ENCODE assay signal across 24 cellular contexts in genomic region chr11:81165164-81165563, GRCh38.
DNase-seq lines count a peak whose midpoint lies in the region; ATAC-seq, FAIRE-seq and TF ChIP-seq lines count a peak whose summit lies in the region.
"Had no signal": no experiment of that assay in that cellular context is flagged by ENCODE, and none has a peak within 500 bp of the region (broad histone marks: within the 10 kb centered on the region; RNA-seq: fewer than 3 reads in every experiment).

No MANE protein-coding gene starts in this region.

- DNase-seq in SK-N-SH, result no peak
- DNase-seq in Panc1 (ENCODE audit: low read depth, low spot score), result no peak
- DNase-seq in hepatocyte (ENCODE audit: low spot score), result no peak
- peak; percentile 6 for DNase-seq in small intestine
- no peak for DNase-seq in left cardiac atrium
- no peak for DNase-seq in SHP77 (lab: John Stamatoyannopoulos, UW)
- DNase-seq: activated CD4-positive, alpha-beta T cell treated with anti-CD3 and anti-CD28 coated beads, Interleukin-2, amount 50 U/mL, for 48 hours; activated gamma-delta T cell treated with Interleukin-2 at 50 U/mL for 16 hours; foreskin melanocyte; hypothalamus; kidney; naive thymus-derived CD8-positive, alpha-beta T cell; NCI-H2029 treated with DMSO at 0.1 percent for 48 hours; stimulated activated CD4-positive, alpha-beta T cell treated with anti-CD3 and anti-CD28 coated beads, Interleukin-1b, Interleukin-23, amount 100 ng/mL, for 48 hours; T-helper 17 cell had no signal

- H4K20me1 ChIP-seq in SK-N-SH (ENCODE audit: insufficient read depth), result no peaks in the 10 kb centered on the region
- no peaks in the 10 kb centered on the region for H4K20me1 ChIP-seq in hepatocyte (ENCODE audit: insufficient read depth, poor library complexity, severe bottlenecking)
- H4K20me1 ChIP-seq: BLaER1 treated with 17β-estradiol and CSF1 and Interleukin-3, amounts not matched to agents 10 nM and 100 nM had no signal

- H3K36me3 ChIP-seq in SK-N-SH (replicated peaks in 1 of 2; ENCODE audit: control insufficient read depth in 1 of 2, insufficient read depth in 2 of 2, low read length in 1 of 2) (no peaks in the 10 kb centered on the region), Panc1 (ENCODE audit: control insufficient read depth, insufficient read depth, low read length) (no peaks in the 10 kb centered on the region), hepatocyte (replicated peaks; ENCODE audit: insufficient read depth, low read depth) (no peaks in the 10 kb centered on the region), small intestine (ENCODE audit: control insufficient read depth in 2 of 2, insufficient read depth in 2 of 2, low read length in 2 of 2) (no peaks in the 10 kb centered on the region)
- H3K36me3 ChIP-seq: BLaER1 treated with 17β-estradiol and CSF1 and Interleukin-3, amounts not matched to agents 10 nM and 100 nM; breast epithelium; SJSA1 had no signal

- intact Hi-C loops in Panc1 (cut with micrococcal nuclease; ENCODE audit: unreplicated experiment) (no loop called here), left cardiac atrium (cut with DNase I) (no loop called here)

- H3K4me2 ChIP-seq in SK-N-SH (no peak overlapping the region), hepatocyte (no peak overlapping the region)
- H3K4me2 ChIP-seq: BLaER1 treated with 17β-estradiol and CSF1 and Interleukin-3, amounts not matched to agents 10 nM and 100 nM had no signal

- H2AFZ ChIP-seq in SK-N-SH (ENCODE audit: low read depth) (no peak overlapping the region), hepatocyte (no peak overlapping the region)
- H2AFZ ChIP-seq: parathyroid adenoma had no signal

- no peak for TF ChIP-seq EP300 in SK-N-SH (IDR thresholded peaks at IDR 0.05; ENCODE audit: borderline replicate concordance in 1 of 2, low read depth in 1 of 2, low read length in 1 of 2)

- TF ChIP-seq RAD21 in SK-N-SH (IDR thresholded peaks at IDR 0.05; ENCODE audit: low read length), result peak; percentile 13; the same call in 1 of the 2 replicates

- H3K9me2 ChIP-seq in SK-N-SH (no peaks in the 10 kb centered on the region), hepatocyte (replicated peaks; ENCODE audit: insufficient read depth) (no peaks in the 10 kb centered on the region)

- H3K4me3 ChIP-seq in SK-N-SH (ENCODE audit: low read depth in 2 of 2, low read length in 1 of 2), result no peak overlapping the region
- H3K4me3 ChIP-seq in Panc1 (ENCODE audit: low read depth in 2 of 2, low read length in 2 of 2), result no peak overlapping the region
- H3K4me3 ChIP-seq in hepatocyte, result no peak overlapping the region
- H3K4me3 ChIP-seq in small intestine (ENCODE audit: low read depth in 1 of 2, low read length in 2 of 2), result no peak overlapping the region
- H3K4me3 ChIP-seq: BLaER1 treated with 17β-estradiol and CSF1 and Interleukin-3, amounts not matched to agents 10 nM and 100 nM; breast epithelium; SJSA1 had no signal

- H3K4me1 ChIP-seq in SK-N-SH (ENCODE audit: control insufficient read depth in 1 of 2, insufficient read depth in 2 of 2, low read depth in 1 of 2, low read length in 1 of 2) (no peaks in the 10 kb centered on the region), Panc1 (ENCODE audit: control insufficient read depth, insufficient read depth, low read length) (no peaks in the 10 kb centered on the region), hepatocyte (ENCODE audit: insufficient read depth) (no peaks in the 10 kb centered on the region), small intestine (ENCODE audit: control insufficient read depth in 2 of 2, insufficient read depth in 1 of 2, low read depth in 1 of 2, low read length in 1 of 2) (no peaks in the 10 kb centered on the region)
- H3K4me1 ChIP-seq: BLaER1 treated with 17β-estradiol and CSF1 and Interleukin-3, amounts not matched to agents 10 nM and 100 nM; breast epithelium; parathyroid adenoma; SJSA1 had no signal

- no peaks in the 10 kb centered on the region for H3F3A ChIP-seq in SK-N-SH (replicated peaks; ENCODE audit: insufficient read depth)

- POLR2A ChIA-PET in SK-N-SH (lab: Yijun Ruan, JAX), result no interaction called here
- POLR2A ChIA-PET in Panc1 (lab: Charles Lee), result interaction anchor here (0.6 kb wide), 1 partner anchor 1346 kb away, joined by 3 read pairs; no protein-coding TSS in a partner anchor

- in situ Hi-C loops in Panc1 (cut with HindIII; ENCODE audit: low pct_unique_long_range_greater_than_20kb, low sequenced_read_pairs), result no loop called here

- H3K9me3 ChIP-seq in SK-N-SH (no peaks in the 10 kb centered on the region), Panc1 (ENCODE audit: control insufficient read depth, insufficient read depth, low read depth, low read length) (no peaks in the 10 kb centered on the region), hepatocyte (ENCODE audit: low read depth) (no peaks in the 10 kb centered on the region), small intestine (ENCODE audit: control insufficient read depth, low read depth) (no peaks in the 10 kb centered on the region)
- H3K9me3 ChIP-seq: BLaER1 treated with 17β-estradiol and CSF1 and Interleukin-3, amounts not matched to agents 10 nM and 100 nM; breast epithelium; SJSA1 had no signal

- no TSS peak for BruUV-seq in Panc1 (replicated peaks; lab: Mats Ljungman, UMichigan)

- no peaks in the 10 kb centered on the region for H3K79me2 ChIP-seq in SK-N-SH (ENCODE audit: insufficient read depth)
- no peaks in the 10 kb centered on the region for H3K79me2 ChIP-seq in hepatocyte
- H3K79me2 ChIP-seq: parathyroid adenoma had no signal

- CTCF ChIA-PET in SK-N-SH (lab: Yijun Ruan, JAX) (interaction anchor here (0.6 kb wide), 2 partner anchors 26 to 203 kb away, joined by 3 read pairs; no protein-coding TSS in a partner anchor), Panc1 (lab: Charles Lee) (no interaction called here)

- H3K9ac ChIP-seq in SK-N-SH, result no peak overlapping the region
- H3K9ac ChIP-seq: BLaER1 treated with 17β-estradiol and CSF1 and Interleukin-3, amounts not matched to agents 10 nM and 100 nM; parathyroid adenoma had no signal

- FAIRE-seq in small intestine (lab: Jason Lieb, UNC), result no peak
- FAIRE-seq: endothelial cell of umbilical vein, GM18507, kidney had no signal

- H3K27ac ChIP-seq in SK-N-SH (ENCODE audit: low read depth in 2 of 2, low read length in 1 of 2) (no peak overlapping the region), Panc1 (ENCODE audit: low read length) (no peak overlapping the region), hepatocyte (no peak overlapping the region), small intestine (ENCODE audit: low read depth in 1 of 2, low read length in 1 of 2) (no peak overlapping the region)
- H3K27ac ChIP-seq: BLaER1 treated with 17β-estradiol and CSF1 and Interleukin-3, amounts not matched to agents 10 nM and 100 nM; breast epithelium; parathyroid adenoma; SJSA1 had no signal

- H3K27me3 ChIP-seq in SK-N-SH (ENCODE audit: insufficient read depth) (no peaks in the 10 kb centered on the region), Panc1 (ENCODE audit: control insufficient read depth, insufficient read depth, low read length) (no peaks in the 10 kb centered on the region), hepatocyte (no peaks in the 10 kb centered on the region), small intestine (ENCODE audit: control insufficient read depth in 2 of 2, insufficient read depth in 2 of 2, low read length in 2 of 2) (no peaks in the 10 kb centered on the region)
- H3K27me3 ChIP-seq: BLaER1 treated with 17β-estradiol and CSF1 and Interleukin-3, amounts not matched to agents 10 nM and 100 nM; breast epithelium; SJSA1 had no signal

- TF ChIP-seq CTCF in SK-N-SH (IDR thresholded peaks at IDR 0.05) (no peak), Panc1 (IDR thresholded peaks at IDR 0.05) (peak; percentile 40; the same call in 1 of the 2 replicates), hepatocyte (IDR thresholded peaks at IDR 0.05; ENCODE audit: poor library complexity) (peak; percentile 38)

- no peak for ATAC-seq in SK-N-SH treated with all-trans-retinoic acid at 6 μM for 48 hours
- no peak for ATAC-seq in Panc1
- ATAC-seq in left cardiac atrium, result no peak
- no peak for ATAC-seq in GM19035 (IDR thresholded peaks at IDR 0.05; ENCODE audit: unreplicated experiment)
- ATAC-seq: naive thymus-derived CD8-positive, alpha-beta T cell; stimulated activated memory B cell treated with anti-CD40 and anti-IgM and Interleukin-4, amounts not matched to agents 10 μg/mL and 1 μg/mL and 100 μg/mL, for 72 hours; T-helper 17 cell had no signal

- WGBS in SK-N-SH (ENCODE audit: low lambda C conversion rate), result 9% methylated on average over 1 of the region's 1 CpG
- WGBS in hepatocyte (ENCODE audit: low lambda C conversion rate, missing lambda C conversion rate), result 55% methylated on average over 1 of the region's 1 CpG
- 63 to 65% (median 64%) methylated on average over 1 of the region's 1 CpG for WGBS in small intestine, 3 donors

TF ChIP-seq in SK-N-SH, 30 proteins besides CTCF, POLR2A, EP300 and RAD21 (continues in another document):
- TF ChIP-seq GABPA (IDR thresholded peaks at IDR 0.05; ENCODE audit: low read depth) (no peak), PBX3 (IDR thresholded peaks at IDR 0.05) (no peak), TEAD4 (IDR thresholded peaks at IDR 0.05; ENCODE audit: borderline replicate concordance, insufficient read depth) (no peak), FOSL2 (IDR thresholded peaks at IDR 0.05; ENCODE audit: borderline replicate concordance, low read depth) (no peak)

TF ChIP-seq in SK-N-SH treated with all-trans-retinoic acid at 6 μM for 48 hours, 23 proteins besides CTCF, POLR2A, EP300 and RAD21 (continues in another document):
- TF ChIP-seq GLIS3 (CRISPR knock-in tag; IDR thresholded peaks at IDR 0.05), result no peak
- TF ChIP-seq ZNF565 (CRISPR knock-in tag; conservative IDR thresholded peaks at IDR 0.05; ENCODE audit: low read depth), result no peak
- no peak for TF ChIP-seq RARB (CRISPR knock-in tag; IDR thresholded peaks at IDR 0.05)
- no peak for TF ChIP-seq ZFP30 (CRISPR knock-in tag; IDR thresholded peaks at IDR 0.05)
- TF ChIP-seq POU6F1 (CRISPR knock-in tag; IDR thresholded peaks at IDR 0.05; ENCODE audit: borderline replicate concordance, low read depth), result no peak
